Comparison of ENCODE assay signal across 19 cellular contexts in the genomic region with DNA sequence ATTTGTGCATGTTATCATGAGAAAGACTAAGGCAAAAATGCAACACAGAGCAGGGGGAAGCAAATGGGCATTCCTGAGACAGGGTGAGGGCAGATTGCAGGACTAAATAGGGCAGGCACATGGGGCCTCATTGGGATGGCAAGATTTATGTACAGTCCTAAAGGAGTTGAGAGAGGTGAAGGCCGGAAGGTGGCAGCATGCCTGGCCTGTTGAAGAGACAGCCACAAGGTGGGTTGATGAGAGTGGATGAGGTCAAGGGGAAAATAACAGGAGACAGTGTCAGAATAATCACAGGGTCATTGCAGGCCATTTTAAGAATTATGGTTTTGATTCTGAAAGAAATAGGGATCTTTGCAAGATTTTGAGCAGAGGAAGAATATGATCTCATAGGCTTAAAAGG. TPM values are rescaled to one million over a fixed set of nuclear protein-coding genes. Genes with fewer than 3 reads are reported as not detected.
DNase-seq lines count a peak whose midpoint lies in the region; ATAC-seq and TF ChIP-seq lines count a peak whose summit lies in the region.
"Had no signal": no experiment of that assay in that cellular context is flagged by ENCODE, and none has a peak within 500 bp of the region (broad histone marks: within the 10 kb centered on the region; RNA-seq: fewer than 3 reads in every experiment).

No MANE protein-coding gene starts in this region.

- WGBS in endodermal cell (ENCODE audit: insufficient coverage in 1 of 2, insufficient read length in 1 of 2), 2 experiments: 71 to 100% methylated on average over 1 of the region's 1 CpG

- no peaks in the 10 kb centered on the region for H3K4me1 ChIP-seq in endodermal cell (ENCODE audit: control insufficient read depth, insufficient read depth, low read length)
- no peaks in the 10 kb centered on the region for H3K4me1 ChIP-seq in vagina
- H3K4me1 ChIP-seq: SJSA1 had no signal

- H3K27me3 Mint-ChIP-seq in endodermal cell (ENCODE audit: insufficient read depth): no peaks in the 10 kb centered on the region

- no peak for TF ChIP-seq POLR2A in vagina (IDR thresholded peaks at IDR 0.05)

- H3K4me3 Mint-ChIP-seq in endodermal cell: no peak overlapping the region
- H3K4me3 Mint-ChIP-seq: CD4-positive, alpha-beta T cell had no signal

- H3K9me3 ChIP-seq in endodermal cell (ENCODE audit: control insufficient read depth, low read length): no peaks in the 10 kb centered on the region
- no peaks in the 10 kb centered on the region for H3K9me3 ChIP-seq in vagina
- H3K9me3 ChIP-seq: SJSA1 had no signal

- H3K27ac ChIP-seq in C4-2B (no peak overlapping the region), endodermal cell (ENCODE audit: low read depth, low read length) (no peak overlapping the region), vagina (no peak overlapping the region)
- H3K27ac ChIP-seq: RWPE1, SJSA1 had no signal

- no peak overlapping the region for H3K9ac ChIP-seq in endodermal cell (ENCODE audit: extremely low read depth, low read length, poor library complexity, severe bottlenecking)

- H3K27ac Mint-ChIP-seq in endodermal cell: no peak overlapping the region
- H3K27ac Mint-ChIP-seq: CD4-positive, alpha-beta T cell had no signal

- in situ Hi-C loops in G401 (cut with HindIII; ENCODE audit: low sequenced_read_pairs): no loop called here

- H3K36me3 ChIP-seq in endodermal cell (ENCODE audit: control insufficient read depth, insufficient read depth, low read length) (no peaks in the 10 kb centered on the region), vagina (no peaks in the 10 kb centered on the region)
- H3K36me3 ChIP-seq: SJSA1 had no signal

- ATAC-seq in GM21515 (IDR thresholded peaks at IDR 0.05; ENCODE audit: unreplicated experiment): no peak
- no peak for ATAC-seq in GM19035 (IDR thresholded peaks at IDR 0.05; ENCODE audit: unreplicated experiment)

- H3K4me1 Mint-ChIP-seq in endodermal cell: no peaks in the 10 kb centered on the region

- intact Hi-C loops in vagina (cut with DNase I): no loop called here

- H3K36me3 Mint-ChIP-seq in endodermal cell (ENCODE audit: low read depth): no peaks in the 10 kb centered on the region

- H3K4me3 ChIP-seq in endodermal cell (ENCODE audit: low read length) (no peak overlapping the region), vagina (no peak overlapping the region)
- H3K4me3 ChIP-seq: SJSA1 had no signal

- H3K27me3 ChIP-seq in endodermal cell (ENCODE audit: control insufficient read depth, insufficient read depth, low read length, poor library complexity, severe bottlenecking): no peaks in the 10 kb centered on the region
- H3K27me3 ChIP-seq in vagina: no peaks in the 10 kb centered on the region

- TF ChIP-seq CTCF in C4-2B (conservative IDR thresholded peaks at IDR 0.05) (peak; percentile 7; the same call in 1 of the 2 replicates), GM20000 (IDR thresholded peaks at IDR 0.05; ENCODE audit: extremely low read depth, missing control alignments) (peak; percentile 11), endodermal cell (conservative IDR thresholded peaks at IDR 0.05) (peak; percentile 58), vagina (IDR thresholded peaks at IDR 0.05) (no peak)

- no peak for DNase-seq in GM20000 (ENCODE audit: low spot score)
- DNase-seq in NCI-H2227 treated with DMSO at 0.1 percent for 48 hours (lab: John Stamatoyannopoulos, UW): peak; percentile 27
- DNase-seq in endodermal cell: peak; percentile 60
- DNase-seq in G401 (ENCODE audit: low spot score): no peak
- no peak for DNase-seq in vagina (ENCODE audit: extremely low spot score in 2 of 2)
- DNase-seq: ACHN; CD4-positive, alpha-beta T cell; NCI-H1048; NCI-H1694 treated with DMSO at 0.1 percent for 48 hours; NCI-H510A; T-helper 9 cell had no signal

- H3K9me3 Mint-ChIP-seq in endodermal cell: no peaks in the 10 kb centered on the region
- H3K9me3 Mint-ChIP-seq: CD4-positive, alpha-beta T cell had no signal

RNA-seq across cellular contexts. Expression of gene PAH, which starts 21.0 kb away (rescaled TPM):
- total RNA-seq in endodermal cell: 1 to 10 TPM; 1.5 to 1.9 TPM
- 0.07 TPM for polyA plus RNA-seq in endodermal cell (2013, experiment 1 of 2)
- polyA plus RNA-seq in endodermal cell (2013, experiment 2 of 2): 0.25 TPM
- total RNA-seq in G401 (2014; rRNA removed; shearing (Covaris generic)): not detected in 2 replicates
- total RNA-seq in vagina: not detected
- total RNA-seq: CD4-positive, alpha-beta T cell; HT-29; M059J; OCI-LY7; SJSA1 had no signal

Comparison
In these comparisons a context has a peak if more than half of its experiments do, and no peak if none do; other contexts are left out.
1. CTCF ChIP-seq: peak in C4-2B (single experiment), GM20000 (single experiment) and endodermal cell (single experiment); none in vagina (0 of 3).
2. DNase-seq: peak in NCI-H2227 treated with DMSO at 0.1 percent for 48 hours (single experiment) and endodermal cell (single experiment); none in GM20000 (single experiment), G401 (single experiment) and vagina (0 of 2).